Comparison of ENCODE assay signal across 8 cellular contexts in the genomic region with DNA sequence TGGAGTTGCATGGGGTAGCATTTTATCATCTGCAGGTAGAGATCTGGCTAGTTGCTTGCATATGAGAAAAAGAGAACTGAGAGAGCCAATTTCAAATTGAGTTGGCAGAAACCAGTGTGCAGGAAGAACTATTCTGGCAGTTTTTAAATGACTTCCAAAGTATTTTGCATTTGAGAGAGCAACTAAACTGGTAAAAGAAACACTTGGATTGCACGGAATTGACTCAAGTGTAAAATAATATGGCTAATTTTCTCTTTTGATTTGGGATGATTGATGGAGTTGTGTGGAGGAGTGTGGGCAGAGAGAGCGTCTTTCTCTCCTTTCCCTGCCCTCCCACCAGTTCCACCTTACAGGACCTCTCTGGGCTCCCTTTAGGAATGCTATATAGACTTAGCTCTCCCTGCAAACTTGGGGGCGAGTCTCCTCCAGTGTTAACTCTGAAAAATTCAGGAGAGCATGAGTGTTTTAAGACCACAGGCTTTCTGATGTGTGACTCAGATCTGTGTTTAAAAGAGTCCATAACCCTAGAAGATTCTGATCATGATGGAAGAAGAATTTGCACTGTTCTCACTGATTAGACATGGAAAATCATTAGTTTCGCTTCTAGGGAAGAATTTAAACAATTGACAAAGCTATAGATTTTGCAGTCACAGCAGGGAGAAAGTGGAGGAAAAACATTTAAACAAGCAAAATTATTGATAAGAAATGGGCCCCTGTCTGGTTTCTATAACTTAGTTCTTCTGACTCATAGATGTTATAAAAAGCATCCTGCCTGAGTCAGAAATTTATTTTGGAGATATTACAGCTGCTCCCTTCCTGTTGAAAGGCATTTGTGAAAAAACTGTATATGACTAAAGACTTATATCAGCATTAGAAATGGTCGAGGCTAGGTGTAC. TPM values are rescaled to one million over a fixed set of nuclear protein-coding genes. Genes with fewer than 3 reads are reported as not detected.
DNase-seq lines count a peak whose midpoint lies in the region; ATAC-seq and TF ChIP-seq lines count a peak whose summit lies in the region.

No MANE protein-coding gene starts in this region.

- peak overlapping the region; percentile 28 for H3K4me3 Mint-ChIP-seq in activated naive CD8-positive, alpha-beta T cell treated with anti-CD3 and anti-CD28 coated beads, Interleukin-2, amount 50 U/mL, for 24 hours
- no peak overlapping the region for H3K4me3 Mint-ChIP-seq in progenitor cell of endocrine pancreas (ENCODE audit: low read depth)

- no peak for TF ChIP-seq CTCF in progenitor cell of endocrine pancreas (IDR thresholded peaks at IDR 0.05; ENCODE audit: unreplicated experiment)

- DNase-seq in AG08395 (ENCODE audit: low spot score) (peak; percentile 58), progenitor cell of endocrine pancreas (ENCODE audit: low spot score, unreplicated experiment) (no peak), NCI-H2081 treated with DMSO at 0.1 percent for 48 hours (lab: John Stamatoyannopoulos, UW) (no peak), NCI-H82 (lab: John Stamatoyannopoulos, UW) (no peak)
- no peak for DNase-seq in activated naive CD8-positive, alpha-beta T cell treated with anti-CD3 and anti-CD28 coated beads, Interleukin-2, amount 50 U/mL, for 24 hours
- no peak for DNase-seq in effector CD4-positive, alpha-beta T cell

- ATAC-seq in GM19324 (IDR thresholded peaks at IDR 0.05; ENCODE audit: low FRiP score, unreplicated experiment) (peak; percentile 65), HG03159 (IDR thresholded peaks at IDR 0.05; ENCODE audit: unreplicated experiment) (peak; percentile 80)
- peak; percentile 88 for ATAC-seq in activated naive CD8-positive, alpha-beta T cell treated with anti-CD3 and anti-CD28 coated beads, Interleukin-2, amount 50 U/mL, for 24 hours

- peak overlapping the region; percentile 77 for H3K27ac Mint-ChIP-seq in activated naive CD8-positive, alpha-beta T cell treated with anti-CD3 and anti-CD28 coated beads, Interleukin-2, amount 50 U/mL, for 24 hours
- peak overlapping the region; percentile 67 for H3K27ac Mint-ChIP-seq in progenitor cell of endocrine pancreas

- peaks cover 28% of the 10 kb centered on the region for H3K4me1 Mint-ChIP-seq in activated naive CD8-positive, alpha-beta T cell treated with anti-CD3 and anti-CD28 coated beads, Interleukin-2, amount 50 U/mL, for 24 hours
- H3K4me1 Mint-ChIP-seq in progenitor cell of endocrine pancreas (ENCODE audit: low read depth): peaks cover 36% of the 10 kb centered on the region

- H3K36me3 Mint-ChIP-seq in activated naive CD8-positive, alpha-beta T cell treated with anti-CD3 and anti-CD28 coated beads, Interleukin-2, amount 50 U/mL, for 24 hours (ENCODE audit: low read depth): peaks cover 1% of the 10 kb centered on the region
- peaks cover 3% of the 10 kb centered on the region for H3K36me3 Mint-ChIP-seq in progenitor cell of endocrine pancreas (ENCODE audit: insufficient read depth)

- no peaks in the 10 kb centered on the region for H3K27me3 Mint-ChIP-seq in activated naive CD8-positive, alpha-beta T cell treated with anti-CD3 and anti-CD28 coated beads, Interleukin-2, amount 50 U/mL, for 24 hours
- no peaks in the 10 kb centered on the region for H3K27me3 Mint-ChIP-seq in progenitor cell of endocrine pancreas

- peaks cover 4% of the 10 kb centered on the region for H3K9me3 Mint-ChIP-seq in activated naive CD8-positive, alpha-beta T cell treated with anti-CD3 and anti-CD28 coated beads, Interleukin-2, amount 50 U/mL, for 24 hours
- H3K9me3 Mint-ChIP-seq in progenitor cell of endocrine pancreas (ENCODE audit: low read depth): peaks cover 16% of the 10 kb centered on the region

RNA-seq across cellular contexts. Expression of gene CTBS, which starts 24.9 kb away (rescaled TPM):
- total RNA-seq in progenitor cell of endocrine pancreas: 10.1 and 10.8 TPM in 2 replicates
